Comparison of ENCODE assay signal across 10 cellular contexts in genomic region chrX:41559662-41560061, GRCh38.
DNase-seq lines count a peak whose midpoint lies in the region; ATAC-seq, FAIRE-seq and TF ChIP-seq lines count a peak whose summit lies in the region.
"Had no signal": no experiment of that assay in that cellular context is flagged by ENCODE, and none has a peak within 500 bp of the region (broad histone marks: within the 10 kb centered on the region; RNA-seq: fewer than 3 reads in every experiment).

No MANE protein-coding gene starts in this region.

- H3K27me3 ChIP-seq in small intestine (ENCODE audit: control insufficient read depth in 2 of 2, insufficient read depth in 2 of 2, low read length in 2 of 2) = no peaks in the 10 kb centered on the region

- no peaks in the 10 kb centered on the region for H3K4me1 ChIP-seq in small intestine (ENCODE audit: control insufficient read depth in 2 of 2, insufficient read depth in 1 of 2, low read depth in 1 of 2, low read length in 1 of 2)

- no peaks in the 10 kb centered on the region for H3K36me3 ChIP-seq in small intestine (ENCODE audit: control insufficient read depth in 2 of 2, insufficient read depth in 2 of 2, low read length in 2 of 2)
- H3K36me3 ChIP-seq: HAP-1 had no signal

- WGBS in small intestine, 3 donors = 28 to 82% (median 73%) methylated on average over 5 of the region's 5 CpGs

- DNase-seq in GM12891 (ENCODE audit: insufficient read length, low spot score) = no peak
- DNase-seq in UCSD-AML1 (lab: John Stamatoyannopoulos, UW; ENCODE audit: unreplicated experiment) = peak; percentile 16
- DNase-seq in fibroblast of the aortic adventitia (ENCODE audit: low read depth) = peak; percentile 69
- peak; percentile 28 for DNase-seq in small intestine
- DNase-seq in NOMO-1 treated with dmso at 0.1 percent for 144 hours (lab: John Stamatoyannopoulos, UW; ENCODE audit: unreplicated experiment) = no peak
- DNase-seq in MV-4-11 (lab: John Stamatoyannopoulos, UW) = no peak
- no peak for DNase-seq in CD1c-positive myeloid dendritic cell (ENCODE audit: extremely low spot score)

- peak overlapping the region in 1 of 2 donors; percentile 79 for H3K27ac ChIP-seq in small intestine (ENCODE audit: low read depth in 1 of 2, low read length in 1 of 2)

- FAIRE-seq in GM12891 (lab: Jason Lieb, UNC) = peak; percentile 50
- FAIRE-seq in small intestine (lab: Jason Lieb, UNC) = no peak
- FAIRE-seq: TTC549 had no signal

- TF ChIP-seq CTCF in fibroblast of the aortic adventitia (IDR thresholded peaks at IDR 0.05; ENCODE audit: insufficient read depth, low read length) = no peak

- TF ChIP-seq POLR2A in GM12891 (IDR thresholded peaks at IDR 0.05; ENCODE audit: low read depth, low read length) = no peak

- H3K4me3 ChIP-seq in fibroblast of the aortic adventitia (ENCODE audit: low read depth, low read length) = no peak overlapping the region
- no peak overlapping the region for H3K4me3 ChIP-seq in small intestine (ENCODE audit: low read depth in 1 of 2, low read length in 2 of 2)
- H3K4me3 ChIP-seq: HAP-1 had no signal

- ATAC-seq in HG02852 (IDR thresholded peaks at IDR 0.05; ENCODE audit: unreplicated experiment) = no peak

- no peaks in the 10 kb centered on the region for H3K9me3 ChIP-seq in small intestine (ENCODE audit: control insufficient read depth, low read depth)
- H3K9me3 ChIP-seq: HAP-1 had no signal

TF ChIP-seq in GM12891, 5 proteins besides CTCF, POLR2A, EP300 and RAD21:
- TF ChIP-seq POU2F2 (IDR thresholded peaks at IDR 0.05; ENCODE audit: low read depth, low read length) = no peak
- no peak for TF ChIP-seq SPI1 (IDR thresholded peaks at IDR 0.05; ENCODE audit: low read depth, low read length)
- no peak for TF ChIP-seq PAX5 (IDR thresholded peaks at IDR 0.05; ENCODE audit: insufficient read depth, low read length, severe bottlenecking)
- TF ChIP-seq POLR2AphosphoS5 (IDR thresholded peaks at IDR 0.05; ENCODE audit: low read depth, low read length) = no peak
- TF ChIP-seq TAF1 (IDR thresholded peaks at IDR 0.05; ENCODE audit: low read depth, low read length) = no peak
TF ChIP-seq in GM12891: peak in this region for 0.

Comparison
In these comparisons a context has a peak if more than half of its experiments do, and no peak if none do; other contexts are left out.
1. DNase-seq: peak in UCSD-AML1 (single experiment), fibroblast of the aortic adventitia (single experiment) and small intestine (single experiment); none in GM12891 (single experiment), NOMO-1 treated with dmso at 0.1 percent for 144 hours (single experiment), MV-4-11 (single experiment) and CD1c-positive myeloid dendritic cell (single experiment).